1 cellular context compared by ENCODE assay signal in genomic region chr2:45723857-45724256, GRCh38.
TF ChIP-seq lines count a peak whose summit lies in the region.

No MANE protein-coding gene starts in this region.

TF ChIP-seq in GM23338, 12 proteins besides CTCF, POLR2A, EP300 and RAD21 (continued from another document):
- TF ChIP-seq ETS1 (IDR thresholded peaks at IDR 0.05) (no peak), ZNF331 (CRISPR knock-in tag; IDR thresholded peaks at IDR 0.05; ENCODE audit: low read depth) (no peak), ZNF462 (CRISPR knock-in tag; IDR thresholded peaks at IDR 0.05) (no peak), ZNF114 (CRISPR knock-in tag; IDR thresholded peaks at IDR 0.05) (no peak), EZH2 (IDR thresholded peaks at IDR 0.05; ENCODE audit: low read depth, unreplicated experiment) (no peak), POLR2AphosphoS5 (IDR thresholded peaks at IDR 0.05; ENCODE audit: low read depth) (no peak), CREB1 (CRISPR knock-in tag; IDR thresholded peaks at IDR 0.05; ENCODE audit: low read depth) (no peak)
